In genomic region chr1:190138711-190139110, GRCh38 we compare ENCODE assay signal across 1 cellular context.
TF ChIP-seq lines count a peak whose summit lies in the region.

No MANE protein-coding gene starts in this region.

TF ChIP-seq in GM23338, 12 proteins besides CTCF, POLR2A, EP300 and RAD21 (continued from another document):
- TF ChIP-seq REST (IDR thresholded peaks at IDR 0.05; ENCODE audit: unreplicated experiment): no peak
- TF ChIP-seq JUNB (IDR thresholded peaks at IDR 0.05; ENCODE audit: unreplicated experiment): no peak
- no peak for TF ChIP-seq CREB1 (CRISPR knock-in tag; IDR thresholded peaks at IDR 0.05; ENCODE audit: low read depth)
- TF ChIP-seq NANOG (IDR thresholded peaks at IDR 0.05; ENCODE audit: borderline replicate concordance): no peak
- no peak for TF ChIP-seq STAT1 (IDR thresholded peaks at IDR 0.05; ENCODE audit: unreplicated experiment)
- no peak for TF ChIP-seq ETS1 (IDR thresholded peaks at IDR 0.05)
- no peak for TF ChIP-seq ZNF462 (CRISPR knock-in tag; IDR thresholded peaks at IDR 0.05)
- no peak for TF ChIP-seq EZH2phosphoT487 (IDR thresholded peaks at IDR 0.05; ENCODE audit: unreplicated experiment)
- TF ChIP-seq POLR2AphosphoS5 (IDR thresholded peaks at IDR 0.05; ENCODE audit: low read depth): no peak
- no peak for TF ChIP-seq EZH2 (IDR thresholded peaks at IDR 0.05; ENCODE audit: low read depth, unreplicated experiment)
- TF ChIP-seq ZNF331 (CRISPR knock-in tag; IDR thresholded peaks at IDR 0.05; ENCODE audit: low read depth): no peak
TF ChIP-seq in GM23338: peak in this region for 0.
